Comparison of ENCODE assay signal across 8 cellular contexts in the genomic region with DNA sequence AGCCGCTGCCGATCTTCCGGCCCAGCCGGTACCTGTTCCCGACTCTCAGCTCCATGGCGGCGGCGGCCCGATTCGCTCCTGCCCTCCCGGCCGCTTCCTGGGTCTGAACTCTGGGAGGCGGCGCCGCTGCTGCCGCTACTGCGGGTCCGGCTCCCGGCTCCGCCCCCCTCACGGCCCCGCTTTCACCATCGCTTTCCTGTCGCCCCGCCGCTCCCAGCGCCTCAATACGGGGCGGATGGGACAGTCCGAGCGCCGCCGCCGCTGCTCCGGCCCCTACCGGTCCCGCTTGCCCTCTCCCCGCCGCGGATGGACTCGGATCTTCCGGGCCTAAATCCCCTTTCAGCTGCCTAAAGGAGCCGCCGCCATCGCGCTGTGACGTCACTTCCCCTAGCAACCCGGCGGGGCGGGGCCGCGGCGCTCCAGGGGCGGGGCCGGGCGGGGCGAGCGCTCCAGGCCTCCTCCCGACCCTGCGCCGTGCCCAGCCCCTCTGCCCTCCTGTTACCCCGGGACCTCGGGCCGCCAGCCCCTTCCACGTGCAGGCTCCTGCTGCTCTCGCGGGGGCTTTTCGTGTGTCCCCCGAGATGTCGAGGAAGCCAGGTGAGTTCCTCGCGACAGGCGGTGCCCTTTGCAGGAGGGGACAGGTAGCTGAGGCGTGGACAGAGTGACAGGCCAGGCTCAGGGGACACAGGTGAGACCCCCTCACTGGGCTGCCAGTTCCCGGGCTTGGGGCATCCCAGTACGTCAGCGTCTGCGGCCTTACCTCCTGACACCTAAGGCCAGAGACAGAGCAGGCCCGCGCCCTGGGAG. TPM values are rescaled to one million over a fixed set of nuclear protein-coding genes. Genes with fewer than 3 reads are reported as not detected.
DNase-seq lines count a peak whose midpoint lies in the region; ATAC-seq and TF ChIP-seq lines count a peak whose summit lies in the region.

Gene CSNK1D (minus strand): TSS at position 374 of the 807 bp plus-strand sequence. CDS start 319 bp downstream, at position 55.

- peak within 1 kb of the TSS; percentile 89 for H3K14ac ChIP-seq in trophoblast cell (ENCODE audit: low read length)

- peak within 1 kb of the TSS; percentile 67 for H3K4me2 ChIP-seq in trophoblast cell (ENCODE audit: low read length)

- peak within 1 kb of the TSS; percentile 92 for H2AK5ac ChIP-seq in trophoblast cell (ENCODE audit: low read length)

- H3K9me3 ChIP-seq in cardiac muscle cell (ENCODE audit: low read depth) (no peaks in the 10 kb centered on the region), trophoblast cell (ENCODE audit: insufficient read depth, low read depth, low read length) (peaks cover 2% of the 10 kb centered on the region), tibial artery (no peaks in the 10 kb centered on the region)

- no peaks in the 10 kb centered on the region for H3K27me3 Mint-ChIP-seq in T-cell
- no peaks in the 10 kb centered on the region for H3K27me3 Mint-ChIP-seq in activated naive CD8-positive, alpha-beta T cell treated with anti-CD3 and anti-CD28 coated beads, Interleukin-2, amount 50 U/mL, for 24 hours

- peaks cover 11% of the 10 kb centered on the region for H3K79me1 ChIP-seq in trophoblast cell (ENCODE audit: low read length)

- peaks cover 8% of the 10 kb centered on the region for H3K36me3 ChIP-seq in cardiac muscle cell
- peaks cover 28 to 32% of the 10 kb centered on the region in 2 experiments for H3K36me3 ChIP-seq in trophoblast cell (ENCODE audit: control insufficient read depth in 1 of 2, insufficient read depth in 2 of 2, low read length in 2 of 2)
- peaks cover 0 to 42% (median 13%) of the 10 kb centered on the region in 3 donors for H3K36me3 ChIP-seq in tibial artery

- ATAC-seq in HG02642 (IDR thresholded peaks at IDR 0.05; ENCODE audit: poor library complexity, unreplicated experiment), result peak; percentile 81
- peak; percentile 85 to 92 (median 88) for ATAC-seq in T-cell (replicated peaks in 1 of 4)
- ATAC-seq in activated naive CD8-positive, alpha-beta T cell treated with anti-CD3 and anti-CD28 coated beads, Interleukin-2, amount 50 U/mL, for 24 hours, result peak; percentile 86

- peaks cover 42 to 47% (median 43%) of the 10 kb centered on the region in 3 donors for H3K4me1 Mint-ChIP-seq in T-cell
- H3K4me1 Mint-ChIP-seq in activated naive CD8-positive, alpha-beta T cell treated with anti-CD3 and anti-CD28 coated beads, Interleukin-2, amount 50 U/mL, for 24 hours, result peaks cover 44% of the 10 kb centered on the region

- peak within 1 kb of the TSS; percentile 95 for H3K18ac ChIP-seq in trophoblast cell (ENCODE audit: low read length)

- no peak within 1 kb of the TSS for H3K23ac ChIP-seq in trophoblast cell (ENCODE audit: low read length)

- H3K4me1 ChIP-seq in cardiac muscle cell (ENCODE audit: low read depth) (peaks cover 26% of the 10 kb centered on the region), trophoblast cell (ENCODE audit: control insufficient read depth in 1 of 2, insufficient read depth in 2 of 2, low read length in 2 of 2) (peaks cover 19% of the 10 kb centered on the region in 2 experiments), tibial artery (peaks cover 0 to 57% (median 40%) of the 10 kb centered on the region in 4 donors)

- peaks cover 42% of the 10 kb centered on the region for H3K79me2 ChIP-seq in trophoblast cell (ENCODE audit: control insufficient read depth, insufficient read depth, low read length, poor library complexity)

- no peaks in the 10 kb centered on the region for H3K9me3 Mint-ChIP-seq in T-cell
- H3K9me3 Mint-ChIP-seq in activated naive CD8-positive, alpha-beta T cell treated with anti-CD3 and anti-CD28 coated beads, Interleukin-2, amount 50 U/mL, for 24 hours, result no peaks in the 10 kb centered on the region

- intact Hi-C loops in tibial artery (cut with DNase I; ENCODE audit: low total_unique reads), result no loop called here

- DNase-seq in GM10248 (ENCODE audit: extremely low spot score) (peak; percentile 99), NCI-H1436 (lab: John Stamatoyannopoulos, UW) (peak; percentile 94), T-cell (peak; percentile 70 to 96 (median 87)), cardiac muscle cell (ENCODE audit: low read depth in 1 of 2, low spot score in 1 of 2) (peak; percentile 91 to 96), trophoblast cell (peak; percentile 77 to 91), tibial artery (peak; percentile 89 to 95)
- DNase-seq in activated naive CD8-positive, alpha-beta T cell treated with anti-CD3 and anti-CD28 coated beads, Interleukin-2, amount 50 U/mL, for 24 hours, result peak; percentile 96

- peak within 1 kb of the TSS; percentile 96 for H3K9ac ChIP-seq in trophoblast cell (ENCODE audit: low read length)

- H3K27me3 ChIP-seq in cardiac muscle cell, result no peaks in the 10 kb centered on the region
- no peaks in the 10 kb centered on the region for H3K27me3 ChIP-seq in trophoblast cell (ENCODE audit: insufficient read depth, low read length)
- no peaks in the 10 kb centered on the region for H3K27me3 ChIP-seq in tibial artery

- H4K91ac ChIP-seq in trophoblast cell (ENCODE audit: low read depth, low read length), result peak within 1 kb of the TSS; percentile 99

- peak within 1 kb of the TSS; percentile 87 to 97 (median 95) for H3K4me3 Mint-ChIP-seq in T-cell
- peak within 1 kb of the TSS; percentile 86 for H3K4me3 Mint-ChIP-seq in activated naive CD8-positive, alpha-beta T cell treated with anti-CD3 and anti-CD28 coated beads, Interleukin-2, amount 50 U/mL, for 24 hours

- POLR2A ChIA-PET in GM10248 (lab: Yijun Ruan, JAX), result interaction anchor here (0.6 to 0.9 kb wide), 3 partner anchors 11 to 60 kb away, joined by 3 read pairs; partner anchors contain the start of gene SLC16A3
- POLR2A ChIA-PET in T-cell (lab: Charles Lee), result no interaction called here

- H2BK5ac ChIP-seq in trophoblast cell (ENCODE audit: low read depth, low read length, poor library complexity), result peak within 1 kb of the TSS; percentile 100

- peak within 1 kb of the TSS; percentile 97 for H3K27ac Mint-ChIP-seq in T-cell
- H3K27ac Mint-ChIP-seq in activated naive CD8-positive, alpha-beta T cell treated with anti-CD3 and anti-CD28 coated beads, Interleukin-2, amount 50 U/mL, for 24 hours, result peak within 1 kb of the TSS; percentile 99

- H3K36me3 Mint-ChIP-seq in T-cell, result peaks cover 21% of the 10 kb centered on the region
- H3K36me3 Mint-ChIP-seq in activated naive CD8-positive, alpha-beta T cell treated with anti-CD3 and anti-CD28 coated beads, Interleukin-2, amount 50 U/mL, for 24 hours (ENCODE audit: low read depth), result peaks cover 31% of the 10 kb centered on the region

- TF ChIP-seq CTCF in GM10248 (IDR thresholded peaks at IDR 0.05; ENCODE audit: control extremely low read depth, extremely low read depth, low read depth, missing control alignments) (no peak), cardiac muscle cell (IDR thresholded peaks at IDR 0.05; ENCODE audit: low read depth, low read length) (no peak), tibial artery (IDR thresholded peaks at IDR 0.05) (no peak)

- peak within 1 kb of the TSS; percentile 91 for H4K12ac ChIP-seq in trophoblast cell (ENCODE audit: low read depth, low read length)

- WGBS in trophoblast cell (ENCODE audit: extremely low coverage, insufficient coverage, insufficient read length), result no CpG with 5 or more reads among the region's 80 CpGs

- peak within 1 kb of the TSS; percentile 97 for H4K8ac ChIP-seq in trophoblast cell (ENCODE audit: low read depth, low read length)

- peak within 1 kb of the TSS; percentile 100 for H3K27ac ChIP-seq in cardiac muscle cell
- H3K27ac ChIP-seq in trophoblast cell (ENCODE audit: low read depth, low read length), result peak within 1 kb of the TSS; percentile 91
- H3K27ac ChIP-seq in tibial artery, result peak within 1 kb of the TSS; percentile 98 to 99

- CTCF ChIA-PET in GM10248 (lab: Yijun Ruan, JAX), result interaction anchor here (1.2 to 1.5 kb wide), 2 partner anchors 27 to 38 kb away, joined by 4 read pairs; no protein-coding TSS in a partner anchor
- CTCF ChIA-PET in T-cell (lab: Charles Lee), result interaction anchor here (0.7 to 1.5 kb wide), 3 partner anchors 24 to 37 kb away, joined by 3 to 4 read pairs (median 4); no protein-coding TSS in a partner anchor

- peak within 1 kb of the TSS; percentile 65 for H2BK120ac ChIP-seq in trophoblast cell (ENCODE audit: insufficient read depth, low read length, poor library complexity)

- H2AFZ ChIP-seq in trophoblast cell (ENCODE audit: insufficient read depth, low read length, poor library complexity), result peak within 1 kb of the TSS; percentile 96

- H3K4me3 ChIP-seq in cardiac muscle cell, result peak within 1 kb of the TSS; percentile 92
- peak within 1 kb of the TSS; percentile 94 for H3K4me3 ChIP-seq in trophoblast cell (ENCODE audit: low read depth, low read length)
- H3K4me3 ChIP-seq in tibial artery, result peak within 1 kb of the TSS; percentile 97 to 99

- H3K4ac ChIP-seq in trophoblast cell (ENCODE audit: low read depth, low read length), result peak within 1 kb of the TSS; percentile 100

- H2BK12ac ChIP-seq in trophoblast cell (ENCODE audit: low read length), result peak within 1 kb of the TSS; percentile 15

RNA-seq across cellular contexts. Expression of gene CSNK1D, which starts in this region (rescaled TPM):
- total RNA-seq in T-cell, result 100 to 1,000 TPM; 177 to 273 (median 194) TPM
- total RNA-seq in cardiac muscle cell, result 40.3 and 53.1 TPM in 2 replicates
- polyA plus RNA-seq in cardiac muscle cell, result 106 and 134 TPM in 2 replicates
- polyA plus RNA-seq in trophoblast cell (2013), result 106 and 112 TPM in 2 replicates

Comparison
In these comparisons a context has a peak if more than half of its experiments do, and no peak if none do; other contexts are left out.
1. Peak in every context shown above with its lines: DNase-seq, ATAC-seq, H3K4me3 ChIP-seq and H3K27ac ChIP-seq.